ENCODE assay signal across 10 cellular contexts in the genomic region with DNA sequence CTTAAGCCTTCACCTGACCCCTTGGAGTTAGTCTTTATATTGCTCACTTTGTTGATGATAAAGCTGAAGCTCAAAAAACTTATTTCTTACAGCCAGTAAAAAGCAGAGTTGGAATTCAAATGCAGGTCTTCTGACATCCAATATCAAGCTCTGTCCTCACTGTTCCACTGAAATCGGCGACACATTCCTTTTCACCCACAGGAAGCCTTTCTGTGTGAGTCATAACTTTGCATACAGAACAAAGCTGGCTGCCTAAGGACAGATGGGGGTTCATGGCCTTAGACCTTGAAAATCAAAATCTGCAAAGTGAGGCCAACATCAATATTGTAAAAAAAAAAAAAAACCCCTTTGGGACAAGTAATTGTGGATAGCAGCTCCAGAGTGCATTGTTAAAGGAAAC. TPM values are rescaled to one million over a fixed set of nuclear protein-coding genes. Genes with fewer than 3 reads are reported as not detected.
DNase-seq lines count a peak whose midpoint lies in the region; ATAC-seq, FAIRE-seq and TF ChIP-seq lines count a peak whose summit lies in the region.
"Had no signal": no experiment of that assay in that cellular context is flagged by ENCODE, and none has a peak within 500 bp of the region (broad histone marks: within the 10 kb centered on the region; RNA-seq: fewer than 3 reads in every experiment).

No MANE protein-coding gene starts in this region.

- H3K79me2 ChIP-seq in astrocyte (ENCODE audit: insufficient read depth, low read length) = no peaks in the 10 kb centered on the region

- H3K27me3 Mint-ChIP-seq in astrocyte (ENCODE audit: low read depth, unreplicated experiment) = no peaks in the 10 kb centered on the region
- H3K27me3 Mint-ChIP-seq in T-helper 2 cell treated with Interferon-gamma antibody and Interleukin-4, amounts not matched to agents 5 μg/mL and 100 μg/mL, for 36 hours (ENCODE audit: low read depth) = peaks cover 5% of the 10 kb centered on the region

- H3K27ac Mint-ChIP-seq in astrocyte (ENCODE audit: unreplicated experiment) = no peak overlapping the region
- no peak overlapping the region for H3K27ac Mint-ChIP-seq in T-helper 2 cell treated with Interferon-gamma antibody and Interleukin-4, amounts not matched to agents 5 μg/mL and 100 μg/mL, for 36 hours
- H3K27ac Mint-ChIP-seq: activated naive CD4-positive, alpha-beta T cell treated with anti-CD3 and anti-CD28 coated beads, Interleukin-2, amount 50 U/mL, for 24 hours had no signal

- H3K4me1 Mint-ChIP-seq in astrocyte (ENCODE audit: low read depth, unreplicated experiment) = peaks cover 19% of the 10 kb centered on the region
- no peaks in the 10 kb centered on the region for H3K4me1 Mint-ChIP-seq in T-helper 2 cell treated with Interferon-gamma antibody and Interleukin-4, amounts not matched to agents 5 μg/mL and 100 μg/mL, for 36 hours (ENCODE audit: low read depth)
- H3K4me1 Mint-ChIP-seq: activated naive CD4-positive, alpha-beta T cell treated with anti-CD3 and anti-CD28 coated beads, Interleukin-2, amount 50 U/mL, for 24 hours had no signal

- no peak overlapping the region for H4K8ac ChIP-seq in IMR-90 (ENCODE audit: low read depth in 2 of 2, low read length in 2 of 2)

- DNase-seq in A172 (ENCODE audit: low spot score) (peak; percentile 71), IMR-90 (peak; percentile 35), astrocyte (ENCODE audit: low read depth) (peak; percentile 52), left ventricle myocardium superior (no peak), GM12892 (ENCODE audit: insufficient read length) (no peak)
- DNase-seq in T-helper 2 cell treated with Interferon-gamma antibody and Interleukin-4, amounts not matched to agents 5 μg/mL and 100 μg/mL, for 36 hours (ENCODE audit: low spot score) = no peak
- DNase-seq in activated effector memory CD4-positive, alpha-beta T cell treated with anti-CD3 and anti-CD28 coated beads, Interleukin-2, amount 50 U/mL, for 16 hours = no peak
- DNase-seq in stimulated activated naive CD4-positive, alpha-beta T cell (lab: John Stamatoyannopoulos, UW) = no peak
- DNase-seq: glutamatergic neuron had no signal

- dilution Hi-C loops in IMR-90 (cut with HindIII; ENCODE audit: low sequenced_read_pairs, unreplicated experiment) = no loop called here

- H3K9me3 ChIP-seq in IMR-90 (ENCODE audit: control insufficient read depth, insufficient read depth, low read length) = no peaks in the 10 kb centered on the region
- H3K9me3 ChIP-seq in astrocyte (ENCODE audit: insufficient read depth, low read depth, low read length) = no peaks in the 10 kb centered on the region

- intact Hi-C loops in IMR-90 (cut with micrococcal nuclease) = no loop called here
- intact Hi-C loops in left ventricle myocardium superior (cut with micrococcal nuclease) = no loop called here

- no peak overlapping the region for H3K4ac ChIP-seq in IMR-90 (ENCODE audit: low read depth, low read length)

- no peak overlapping the region for H2BK5ac ChIP-seq in IMR-90 (ENCODE audit: low read depth, low read length, poor library complexity, severe bottlenecking)

- in situ Hi-C loops in IMR-90 (cut with MboI; ENCODE audit: low sequenced_read_pairs) = no loop called here

- no CpG with 5 or more reads among the region's 2 CpGs for WGBS in IMR-90 (ENCODE audit: extremely low coverage in 2 of 2, insufficient read length in 1 of 2), 2 experiments

- no peak overlapping the region for H2BK120ac ChIP-seq in IMR-90 (ENCODE audit: low read depth, low read length)

- no peak overlapping the region for H2AFZ ChIP-seq in IMR-90 (replicated peaks; ENCODE audit: low read length, poor library complexity)
- no peak overlapping the region for H2AFZ ChIP-seq in astrocyte (ENCODE audit: low read depth, low read length)

- CTCF ChIA-PET in IMR-90 (lab: Yijun Ruan, JAX) = interaction anchor here (0.5 to 5.8 kb wide), 4 partner anchors 22 to 60 kb away, joined by 4 to 33 read pairs (median 10); partner anchors contain the start of gene AKR1B1

- H3K27me3 ChIP-seq in IMR-90 (ENCODE audit: control insufficient read depth, insufficient read depth, low read length) (no peaks in the 10 kb centered on the region), astrocyte (ENCODE audit: insufficient read depth, low read length) (no peaks in the 10 kb centered on the region)

- H3K4me3 ChIP-seq in IMR-90 (ENCODE audit: insufficient read depth, low read depth, low read length) (no peak overlapping the region), astrocyte (ENCODE audit: insufficient read depth, low read depth, low read length) (no peak overlapping the region)

- H3K23ac ChIP-seq in IMR-90 (ENCODE audit: low read depth, low read length) = no peak overlapping the region

- no peak overlapping the region for H3K4me3 Mint-ChIP-seq in astrocyte (ENCODE audit: unreplicated experiment)
- no peak overlapping the region for H3K4me3 Mint-ChIP-seq in T-helper 2 cell treated with Interferon-gamma antibody and Interleukin-4, amounts not matched to agents 5 μg/mL and 100 μg/mL, for 36 hours
- H3K4me3 Mint-ChIP-seq: activated naive CD4-positive, alpha-beta T cell treated with anti-CD3 and anti-CD28 coated beads, Interleukin-2, amount 50 U/mL, for 24 hours had no signal

- no peak overlapping the region for H4K5ac ChIP-seq in IMR-90 (ENCODE audit: low read depth, low read length)

- no peaks in the 10 kb centered on the region for H3K36me3 ChIP-seq in IMR-90 (ENCODE audit: control insufficient read depth, insufficient read depth, low read length)
- H3K36me3 ChIP-seq in astrocyte (ENCODE audit: insufficient read depth, low read length) = no peaks in the 10 kb centered on the region

- H2BK15ac ChIP-seq in IMR-90 (ENCODE audit: low read depth, low read length) = no peak overlapping the region

- H3K9me3 Mint-ChIP-seq in astrocyte (ENCODE audit: unreplicated experiment) = peaks cover 2% of the 10 kb centered on the region
- no peaks in the 10 kb centered on the region for H3K9me3 Mint-ChIP-seq in T-helper 2 cell treated with Interferon-gamma antibody and Interleukin-4, amounts not matched to agents 5 μg/mL and 100 μg/mL, for 36 hours
- H3K9me3 Mint-ChIP-seq: activated naive CD4-positive, alpha-beta T cell treated with anti-CD3 and anti-CD28 coated beads, Interleukin-2, amount 50 U/mL, for 24 hours had no signal

- FAIRE-seq in astrocyte (lab: Jason Lieb, UNC) = peak; percentile 80
- no peak for FAIRE-seq in GM12892 (lab: Jason Lieb, UNC)

- peaks cover 2% of the 10 kb centered on the region for H3K36me3 Mint-ChIP-seq in astrocyte (ENCODE audit: low read depth, unreplicated experiment)
- H3K36me3 Mint-ChIP-seq in T-helper 2 cell treated with Interferon-gamma antibody and Interleukin-4, amounts not matched to agents 5 μg/mL and 100 μg/mL, for 36 hours (ENCODE audit: low read depth) = no peaks in the 10 kb centered on the region
- H3K36me3 Mint-ChIP-seq: activated naive CD4-positive, alpha-beta T cell treated with anti-CD3 and anti-CD28 coated beads, Interleukin-2, amount 50 U/mL, for 24 hours had no signal

- H2AK5ac ChIP-seq in IMR-90 (ENCODE audit: low read depth, low read length) = no peak overlapping the region

- no peak overlapping the region for H3K27ac ChIP-seq in IMR-90 (ENCODE audit: insufficient read depth, low read length)
- no peak overlapping the region for H3K27ac ChIP-seq in astrocyte (ENCODE audit: low read depth, low read length)

- no peak overlapping the region for H2AK9ac ChIP-seq in IMR-90 (replicated peaks; ENCODE audit: low read depth, low read length, poor library complexity)

- peak; percentile 79 for ATAC-seq in IMR-90 (ENCODE audit: low read depth)
- ATAC-seq in left ventricle myocardium superior = peak; percentile 90

- H3K4me2 ChIP-seq in IMR-90 (ENCODE audit: low read depth, low read length) = peak overlapping the region; percentile 41
- H3K4me2 ChIP-seq in astrocyte (ENCODE audit: low read length) = peak overlapping the region; percentile 61

- H3K14ac ChIP-seq in IMR-90 (replicated peaks; ENCODE audit: low read depth, low read length) = 0 out of 2 replicates have a peak overlapping the region, but pooled peaks have one; percentile 27

- H3K79me1 ChIP-seq in IMR-90 (ENCODE audit: low read depth in 1 of 2, low read length in 2 of 2) = no peaks in the 10 kb centered on the region

- no peak overlapping the region for H4K91ac ChIP-seq in IMR-90 (ENCODE audit: insufficient read depth, low read depth, low read length)

- TF ChIP-seq POLR2A in IMR-90 (IDR thresholded peaks at IDR 0.05; ENCODE audit: low read depth, low read length) (no peak), GM12892 (IDR thresholded peaks at IDR 0.05; ENCODE audit: low read depth, low read length) (no peak)

- POLR2A ChIA-PET in IMR-90 (lab: Charles Lee; ENCODE audit: unreplicated experiment) = no interaction called here

- no TSS peak for BruUV-seq in IMR-90 (replicated peaks; lab: Mats Ljungman, UMichigan)

- TF ChIP-seq RAD21 in IMR-90 (IDR thresholded peaks at IDR 0.05; ENCODE audit: low read length) = no peak

- H3K9me1 ChIP-seq in IMR-90 (ENCODE audit: insufficient read depth, low read length) = peaks cover 2% of the 10 kb centered on the region; the same call in 1 of the 2 replicates

- peaks cover 4% of the 10 kb centered on the region for H3K4me1 ChIP-seq in IMR-90 (ENCODE audit: control insufficient read depth, insufficient read depth, low read length)
- peaks cover 9% of the 10 kb centered on the region for H3K4me1 ChIP-seq in astrocyte (ENCODE audit: insufficient read depth, low read length)

- H3K9ac ChIP-seq in IMR-90 (ENCODE audit: low read depth, low read length) (no peak overlapping the region), astrocyte (ENCODE audit: low read length) (no peak overlapping the region)

- H4K20me1 ChIP-seq in IMR-90 (ENCODE audit: insufficient read depth, low read length) = no peaks in the 10 kb centered on the region
- H4K20me1 ChIP-seq in astrocyte (ENCODE audit: insufficient read depth, low read length) = no peaks in the 10 kb centered on the region

- TF ChIP-seq CTCF in IMR-90 (conservative IDR thresholded peaks at IDR 0.05; ENCODE audit: low read depth, low read length) (no peak), astrocyte (IDR thresholded peaks at IDR 0.05; ENCODE audit: insufficient read depth, low read depth, low read length) (no peak)

- no peak overlapping the region for H3K18ac ChIP-seq in IMR-90 (ENCODE audit: low read depth, low read length)

- peak overlapping the region; percentile 42; the same call in 1 of the 2 replicates for H2BK20ac ChIP-seq in IMR-90 (ENCODE audit: low read depth, low read length)

- no peak overlapping the region for H3K56ac ChIP-seq in IMR-90 (ENCODE audit: extremely low read depth, insufficient read depth, low read length)

RNA-seq across cellular contexts. Expression of gene AKR1B1, which starts 21.8 kb away (rescaled TPM):
- total RNA-seq in A172 (2014; rRNA removed; shearing (Covaris generic)) = 83.9 and 97.8 TPM in 2 replicates
- 72.2 and 90.9 TPM in 2 replicates for total RNA-seq in IMR-90 (2012; rRNA removed)
- 184 and 201 TPM in 2 replicates for polyA plus RNA-seq in IMR-90 (2012; rRNA removed)
- 129 and 173 TPM in 2 replicates for polyA plus RNA-seq in IMR-90 (2012; cell fraction: cytosol; rRNA removed)
- 171 and 218 TPM in 2 replicates for polyA plus RNA-seq in IMR-90 (2012; cell fraction: nucleus; rRNA removed; ENCODE audit: low replicate concordance)
- total RNA-seq in astrocyte = 88.9 and 114 TPM in 2 replicates
- total RNA-seq in left ventricle myocardium superior = 230 TPM
- polyA plus RNA-seq in GM12892 (2012; ENCODE audit: missing spikeins) = 97.8 TPM

RNA-seq across cellular contexts. Expression of gene AKR1B10, which starts 46.6 kb away (rescaled TPM):
- 3.0 and 15.8 TPM in 2 replicates for total RNA-seq in A172 (2014; rRNA removed; shearing (Covaris generic))
- 0.28 and 0.54 TPM in 2 replicates for total RNA-seq in IMR-90 (2012; rRNA removed)
- 0.32 and 0.49 TPM in 2 replicates for polyA plus RNA-seq in IMR-90 (2012; rRNA removed)
- 0.22 and 0.48 TPM in 2 replicates for polyA plus RNA-seq in IMR-90 (2012; cell fraction: cytosol; rRNA removed)
- 0.15 and 0.48 TPM in 2 replicates for polyA plus RNA-seq in IMR-90 (2012; cell fraction: nucleus; rRNA removed; ENCODE audit: low replicate concordance)
- total RNA-seq in astrocyte = 0.17 and 0.54 TPM in 2 replicates
- total RNA-seq in left ventricle myocardium superior = 0.45 TPM
- not detected for polyA plus RNA-seq in GM12892 (2012; ENCODE audit: missing spikeins)

Comparison
In these comparisons a context has a peak if more than half of its experiments do, and no peak if none do; other contexts are left out.
1. DNase-seq: peak in A172 (single experiment), IMR-90 (single experiment) and astrocyte (single experiment); none in left ventricle myocardium superior (single experiment), T-helper 2 cell treated with Interferon-gamma antibody and Interleukin-4, amounts not matched to agents 5 μg/mL and 100 μg/mL, for 36 hours (single experiment), activated effector memory CD4-positive, alpha-beta T cell treated with anti-CD3 and anti-CD28 coated beads, Interleukin-2, amount 50 U/mL, for 16 hours (single experiment), stimulated activated naive CD4-positive, alpha-beta T cell (0 of 6) and GM12892 (single experiment).